ENCODE assay signal across 8 cellular contexts in genomic region chr1:154998818-154999650, GRCh38. TPM values are rescaled to one million over a fixed set of nuclear protein-coding genes. Genes with fewer than 3 reads are reported as not detected.
DNase-seq lines count a peak whose midpoint lies in the region; ATAC-seq and TF ChIP-seq lines count a peak whose summit lies in the region.

No MANE protein-coding gene starts in this region.

- peaks cover 15% of the 10 kb centered on the region for H3K79me2 ChIP-seq in trophoblast cell (ENCODE audit: control insufficient read depth, insufficient read depth, low read length, poor library complexity)

- no peak overlapping the region for H3K14ac ChIP-seq in trophoblast cell (ENCODE audit: low read length)

- DNase-seq in COLO668 (lab: John Stamatoyannopoulos, UW; ENCODE audit: unreplicated experiment) (peak; percentile 77), head of caudate nucleus (peak in 41 of 42 donors; percentile 52 to 89 (median 78)), trophoblast cell (peak; percentile 60 to 75)
- peak; percentile 85 for DNase-seq in activated naive CD4-positive, alpha-beta T cell treated with anti-CD3 and anti-CD28 coated beads for 36 hours

- peak overlapping the region; percentile 94 for H3K27ac Mint-ChIP-seq in activated naive CD4-positive, alpha-beta T cell treated with anti-CD3 and anti-CD28 coated beads for 36 hours

- no peaks in the 10 kb centered on the region for H3K9me3 Mint-ChIP-seq in activated naive CD4-positive, alpha-beta T cell treated with anti-CD3 and anti-CD28 coated beads for 36 hours

- H3K4me3 ChIP-seq in HUES48 (ENCODE audit: low read depth, low read length): peak overlapping the region; percentile 68
- H3K4me3 ChIP-seq in trophoblast cell (ENCODE audit: low read depth, low read length): no peak overlapping the region

- TF ChIP-seq POLR2A in Raji (IDR thresholded peaks at IDR 0.05; ENCODE audit: insufficient read depth, low read depth, low read length): peak; percentile 65

- H3K4me1 ChIP-seq in HUES48 (ENCODE audit: control insufficient read depth, insufficient read depth, low read length) (no peaks in the 10 kb centered on the region; the same call in 1 of the 2 replicates), trophoblast cell (ENCODE audit: control insufficient read depth in 1 of 2, insufficient read depth in 2 of 2, low read length in 2 of 2) (peaks cover 10 to 14% of the 10 kb centered on the region in 2 experiments)

- peaks cover 26% of the 10 kb centered on the region for H3K4me1 Mint-ChIP-seq in activated naive CD4-positive, alpha-beta T cell treated with anti-CD3 and anti-CD28 coated beads for 36 hours (ENCODE audit: low read depth)

- H3K9ac ChIP-seq in HUES48 (ENCODE audit: low read depth, low read length) (no peak overlapping the region), trophoblast cell (ENCODE audit: low read length) (no peak overlapping the region)

- H4K12ac ChIP-seq in trophoblast cell (ENCODE audit: low read depth, low read length): no peak overlapping the region

- H3K79me1 ChIP-seq in trophoblast cell (ENCODE audit: low read length): peaks cover 33% of the 10 kb centered on the region

- H3K4me2 ChIP-seq in trophoblast cell (ENCODE audit: low read length): peak overlapping the region; percentile 85

- H3K9me3 ChIP-seq in HUES48 (ENCODE audit: control insufficient read depth, insufficient read depth, low read length): no peaks in the 10 kb centered on the region
- H3K9me3 ChIP-seq in trophoblast cell (ENCODE audit: insufficient read depth, low read depth, low read length): no peaks in the 10 kb centered on the region

- no peaks in the 10 kb centered on the region for H3K27me3 Mint-ChIP-seq in activated naive CD4-positive, alpha-beta T cell treated with anti-CD3 and anti-CD28 coated beads for 36 hours (ENCODE audit: low read depth)

- no peak for ATAC-seq in HG03457 (IDR thresholded peaks at IDR 0.05; ENCODE audit: unreplicated experiment)
- no peak for ATAC-seq in GM21737 (IDR thresholded peaks at IDR 0.05; ENCODE audit: unreplicated experiment)

- H2BK12ac ChIP-seq in trophoblast cell (ENCODE audit: low read length): no peak overlapping the region

- no CpG with 5 or more reads among the region's 50 CpGs for WGBS in trophoblast cell (ENCODE audit: extremely low coverage, insufficient coverage, insufficient read length)

- H3K23ac ChIP-seq in trophoblast cell (ENCODE audit: low read length): no peak overlapping the region

- H2AK5ac ChIP-seq in trophoblast cell (ENCODE audit: low read length): no peak overlapping the region

- H3K36me3 ChIP-seq in HUES48 (ENCODE audit: control insufficient read depth, insufficient read depth, low read length): no peaks in the 10 kb centered on the region
- no peaks in the 10 kb centered on the region for H3K36me3 ChIP-seq in trophoblast cell (ENCODE audit: control insufficient read depth in 1 of 2, insufficient read depth in 2 of 2, low read length in 2 of 2)

- H2AFZ ChIP-seq in trophoblast cell (ENCODE audit: insufficient read depth, low read length, poor library complexity): peak overlapping the region; percentile 71

- H2BK5ac ChIP-seq in trophoblast cell (ENCODE audit: low read depth, low read length, poor library complexity): no peak overlapping the region

- peaks cover 9% of the 10 kb centered on the region for H3K36me3 Mint-ChIP-seq in activated naive CD4-positive, alpha-beta T cell treated with anti-CD3 and anti-CD28 coated beads for 36 hours (ENCODE audit: low read depth)

- H3K4ac ChIP-seq in trophoblast cell (ENCODE audit: low read depth, low read length): no peak overlapping the region

- peak overlapping the region; percentile 91 for H3K4me3 Mint-ChIP-seq in activated naive CD4-positive, alpha-beta T cell treated with anti-CD3 and anti-CD28 coated beads for 36 hours

- peak overlapping the region; percentile 59 for H3K27ac ChIP-seq in HUES48 (ENCODE audit: low read depth, low read length)
- H3K27ac ChIP-seq in trophoblast cell (ENCODE audit: low read depth, low read length): peak overlapping the region; percentile 90

- no peak overlapping the region for H3K18ac ChIP-seq in trophoblast cell (ENCODE audit: low read length)

- peak overlapping the region; percentile 23 for H4K8ac ChIP-seq in trophoblast cell (ENCODE audit: low read depth, low read length)

- H2BK120ac ChIP-seq in trophoblast cell (ENCODE audit: insufficient read depth, low read length, poor library complexity): peak overlapping the region; percentile 23

- H4K91ac ChIP-seq in trophoblast cell (ENCODE audit: low read depth, low read length): no peak overlapping the region

- H3K27me3 ChIP-seq in HUES48 (ENCODE audit: control insufficient read depth, insufficient read depth, low read length) (0 out of 2 replicates have a peak, but pooled peaks cover 3% of the 10 kb centered on the region), trophoblast cell (ENCODE audit: insufficient read depth, low read length) (no peaks in the 10 kb centered on the region)

- intact Hi-C loops in activated naive CD4-positive, alpha-beta T cell treated with anti-CD3 and anti-CD28 coated beads for 36 hours (cut with micrococcal nuclease): loop anchor here (1.0 kb wide), 4 partner anchors 38 to 440 kb away; partner anchors contain the start of genes ADAM15 and PYGO2
- intact Hi-C loops in head of caudate nucleus (cut with DNase I): no loop called here

- CTCF ChIA-PET in activated naive CD4-positive, alpha-beta T cell treated with anti-CD3 and anti-CD28 coated beads for 36 hours (lab: Charles Lee): interaction anchor here (0.6 to 4.7 kb wide), 23 partner anchors 8 to 290 kb away, joined by 3 to 37 read pairs (median 5); partner anchors contain the start of genes CKS1B, FLAD1, PBXIP1 and PYGO2

RNA-seq across cellular contexts. Expression of gene ZBTB7B, which starts 3.6 kb away (rescaled TPM):
- 100 to 1,000 TPM in 1 of 2 experiments, 10 to 100 TPM in 1; 90.6 to 101 TPM for total RNA-seq in activated naive CD4-positive, alpha-beta T cell treated with anti-CD3 and anti-CD28 coated beads for 36 hours
- polyA plus RNA-seq in trophoblast cell (2013): 39.8 and 42.9 TPM in 2 replicates

RNA-seq across cellular contexts. Expression of gene LENEP, which starts 5.6 kb away (rescaled TPM):
- under 1 TPM; 0.36 to 0.99 TPM for total RNA-seq in activated naive CD4-positive, alpha-beta T cell treated with anti-CD3 and anti-CD28 coated beads for 36 hours
- polyA plus RNA-seq in trophoblast cell (2013): not detected in 2 replicates

RNA-seq across cellular contexts. Expression of gene FLAD1, which starts 15.9 kb away (rescaled TPM):
- total RNA-seq in activated naive CD4-positive, alpha-beta T cell treated with anti-CD3 and anti-CD28 coated beads for 36 hours: 10 to 100 TPM; 27.2 to 30.0 TPM
- 27.3 and 32.2 TPM in 2 replicates for polyA plus RNA-seq in trophoblast cell (2013)

RNA-seq across cellular contexts. Expression of gene CKS1B, which starts 24.6 kb away (rescaled TPM):
- 100 to 1,000 TPM; 283 to 291 TPM for total RNA-seq in activated naive CD4-positive, alpha-beta T cell treated with anti-CD3 and anti-CD28 coated beads for 36 hours
- 329 and 347 TPM in 2 replicates for polyA plus RNA-seq in trophoblast cell (2013)

RNA-seq across cellular contexts. Expression of gene SHC1, which starts 28.5 kb away (rescaled TPM):
- total RNA-seq in activated naive CD4-positive, alpha-beta T cell treated with anti-CD3 and anti-CD28 coated beads for 36 hours: 10 to 100 TPM; 35.5 to 40.8 TPM
- polyA plus RNA-seq in trophoblast cell (2013): 145 and 150 TPM in 2 replicates
